In the genomic region with DNA sequence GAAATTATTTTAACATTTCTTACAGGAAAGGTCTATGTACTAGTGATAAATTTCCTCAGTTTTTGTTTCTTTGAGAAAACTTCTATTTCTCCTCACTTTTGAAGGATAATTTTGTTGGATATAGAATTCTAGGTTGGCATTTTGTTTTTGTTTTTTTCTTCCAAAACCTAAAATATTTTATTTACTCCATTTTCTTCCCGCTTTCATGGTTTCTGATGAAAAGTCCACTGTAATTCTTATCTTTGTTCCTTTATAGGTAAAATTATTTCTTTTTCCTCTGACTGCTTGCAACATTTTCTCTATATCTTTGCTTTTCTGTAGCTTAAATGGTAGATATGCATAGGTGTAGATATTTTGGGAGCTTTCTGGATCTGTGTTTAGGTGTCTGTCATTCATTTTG, we compare ENCODE assay signal across 3 cellular contexts.
"Had no signal": no experiment of that assay in that cellular context is flagged by ENCODE, and none has a peak within 500 bp of the region (broad histone marks: within the 10 kb centered on the region; RNA-seq: fewer than 3 reads in every experiment).

No MANE protein-coding gene starts in this region.

- H3K4me3 ChIP-seq: GM12878 had no signal

- ATAC-seq: GM12878 had no signal

- DNase-seq: GDM1, GF-D8 had no signal
